20 cellular contexts compared by ENCODE assay signal in the genomic region with DNA sequence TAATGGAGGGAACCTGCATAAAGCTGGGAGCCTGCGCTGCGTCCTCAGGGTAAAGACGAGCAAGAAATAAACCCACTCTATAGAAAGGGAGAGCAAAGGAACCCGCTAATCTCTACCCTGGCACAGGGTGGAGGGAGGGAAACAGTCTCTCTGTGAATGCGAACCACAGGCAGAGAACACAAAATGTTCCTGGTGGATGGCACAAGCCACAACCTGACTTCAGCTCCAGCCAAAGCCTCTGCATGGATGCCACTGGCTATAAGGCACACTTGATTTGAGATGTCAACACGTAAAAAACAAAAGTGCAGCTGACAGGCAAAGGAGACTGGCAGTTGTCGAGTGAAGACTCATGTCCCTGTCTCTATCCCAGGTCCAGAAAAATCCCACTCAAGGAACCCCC. TPM values are rescaled to one million over a fixed set of nuclear protein-coding genes. Genes with fewer than 3 reads are reported as not detected.
DNase-seq lines count a peak whose midpoint lies in the region; ATAC-seq and TF ChIP-seq lines count a peak whose summit lies in the region.
"Had no signal": no experiment of that assay in that cellular context is flagged by ENCODE, and none has a peak within 500 bp of the region (broad histone marks: within the 10 kb centered on the region; RNA-seq: fewer than 3 reads in every experiment).

No MANE protein-coding gene starts in this region.

- H3K27ac Mint-ChIP-seq in immature natural killer cell, result peak overlapping the region in 2 of 6 donors; percentile 34 to 46

- DNase-seq in Right ventricle myocardium superior (peak; percentile 45), cardiac septum (ENCODE audit: low spot score) (no peak), dorsolateral prefrontal cortex (no peak), right cardiac atrium (peak; percentile 9 to 56 (median 24)), immature natural killer cell (no peak), NCI-H2029 (lab: John Stamatoyannopoulos, UW) (no peak), NCI-H2081 (lab: John Stamatoyannopoulos, UW) (no peak)
- DNase-seq: CD4-positive, alpha-beta memory T cell; DMS153; GF-D8; MV-4-11; NCI-H1694 treated with DMSO at 0.1 percent for 48 hours; NCI-H2227 treated with DMSO at 0.1 percent for 48 hours; NCI-H524 treated with DMSO at 0.1 percent for 48 hours; PC-9 had no signal

- 76% methylated on average over 7 of the region's 7 CpGs for WGBS in right cardiac atrium

- no peaks in the 10 kb centered on the region for H3K27me3 ChIP-seq in dorsolateral prefrontal cortex
- no peaks in the 10 kb centered on the region for H3K27me3 ChIP-seq in right cardiac atrium (ENCODE audit: control insufficient read depth, insufficient read depth)
- H3K27me3 ChIP-seq: BLaER1 had no signal

- ATAC-seq in Right ventricle myocardium superior (ENCODE audit: poor library complexity), result peak; percentile 36
- peak in 1 of 2 donors; percentile 5 for ATAC-seq in right cardiac atrium

- no peak for TF ChIP-seq CTCF in dorsolateral prefrontal cortex (IDR thresholded peaks at IDR 0.05 in 54 of 56, conservative IDR thresholded peaks at IDR 0.05 in 2 of 56; ENCODE audit: low read depth in 1 of 56, partially characterized antibody in 56 of 56)

- H3K27me3 Mint-ChIP-seq in immature natural killer cell (ENCODE audit: low read depth in 3 of 3), result peaks cover 0 to 4% (median 2%) of the 10 kb centered on the region in 3 donors
- H3K27me3 Mint-ChIP-seq: CD4-positive, alpha-beta memory T cell had no signal

- H3K4me3 Mint-ChIP-seq in immature natural killer cell, result no peak overlapping the region
- H3K4me3 Mint-ChIP-seq: CD4-positive, alpha-beta memory T cell had no signal

- H3K4me1 Mint-ChIP-seq in immature natural killer cell, result peaks cover 5 to 7% of the 10 kb centered on the region in 2 donors

- H3K4me1 ChIP-seq in right cardiac atrium (ENCODE audit: control insufficient read depth, insufficient read depth, low read length), result peaks cover 2% of the 10 kb centered on the region

- no peaks in the 10 kb centered on the region for H3K9me3 Mint-ChIP-seq in immature natural killer cell
- H3K9me3 Mint-ChIP-seq: CD4-positive, alpha-beta memory T cell had no signal

- peak overlapping the region in 1 of 59 donors; percentile 2 for H3K4me3 ChIP-seq in dorsolateral prefrontal cortex
- no peak overlapping the region for H3K4me3 ChIP-seq in right cardiac atrium (ENCODE audit: low read length)
- H3K4me3 ChIP-seq: BLaER1, PC-9 had no signal

- H3K27ac ChIP-seq in dorsolateral prefrontal cortex (peak overlapping the region in 58 of 59 donors; percentile 6 to 99 (median 94)), right cardiac atrium (ENCODE audit: low read length) (peak overlapping the region; percentile 63)
- H3K27ac ChIP-seq: BLaER1, HL-60, KMS-11, PC-9 had no signal

- H3K36me3 Mint-ChIP-seq in immature natural killer cell, result peaks cover 0 to 17% (median 0%) of the 10 kb centered on the region in 3 donors

- H3K9me3 ChIP-seq in right cardiac atrium (ENCODE audit: control insufficient read depth, low read length), result no peaks in the 10 kb centered on the region
- H3K9me3 ChIP-seq: BLaER1 had no signal

- intact Hi-C loops in Right ventricle myocardium superior (cut with DNase I) (no loop called here), cardiac septum (cut with DNase I) (no loop called here), dorsolateral prefrontal cortex (cut with DNase I) (loop anchor here in 1 of 2 donors (5.0 kb wide), 1 partner anchor 52 kb away; no protein-coding TSS in a partner anchor), right cardiac atrium (cut with DNase I) (no loop called here)

RNA-seq across cellular contexts. Expression of a gene that starts 32.4 kb away (rescaled TPM):
- total RNA-seq in Right ventricle myocardium superior (not detected), cardiac septum (not detected), dorsolateral prefrontal cortex (100 to 1,000 TPM; 128 to 561 (median 344) TPM), right cardiac atrium (not detected)
- polyA plus RNA-seq in right cardiac atrium (0.16 TPM), immature natural killer cell (under 1 TPM in 1 of 3 donors, not detected in 2; 0.63 TPM)
- total RNA-seq: CD4-positive, alpha-beta memory T cell; Daoy; HT1080; PC-9 had no signal
- polyA plus RNA-seq: CD4-positive, alpha-beta memory T cell had no signal

Comparison
In these comparisons a context has a peak if more than half of its experiments do, and no peak if none do; other contexts are left out.
1. DNase-seq: peak in Right ventricle myocardium superior (single experiment) and right cardiac atrium (3 of 3); none in cardiac septum (single experiment), dorsolateral prefrontal cortex (0 of 10), immature natural killer cell (0 of 3), NCI-H2029 (single experiment) and NCI-H2081 (0 of 2).
2. RNA of a gene that starts 32.4 kb away (total RNA-seq): 128 to 561 TPM in dorsolateral prefrontal cortex; not detected in cardiac septum (single experiment), not detected in Right ventricle myocardium superior (single experiment) and not detected in right cardiac atrium; every median in the first group is over 100 times any median in the second.